ENCODE assay signal across 16 cellular contexts in genomic region chrX:9765072-9765736, GRCh38. TPM values are rescaled to one million over a fixed set of nuclear protein-coding genes. Genes with fewer than 3 reads are reported as not detected.
DNase-seq lines count a peak whose midpoint lies in the region; ATAC-seq and TF ChIP-seq lines count a peak whose summit lies in the region.
"Had no signal": no experiment of that assay in that cellular context is flagged by ENCODE, and none has a peak within 500 bp of the region (broad histone marks: within the 10 kb centered on the region; RNA-seq: fewer than 3 reads in every experiment).

No MANE protein-coding gene starts in this region.

- no peaks in the 10 kb centered on the region for H3K27me3 ChIP-seq in smooth muscle cell (ENCODE audit: low read depth)
- H3K27me3 ChIP-seq in osteoblast (ENCODE audit: insufficient read depth, low read length), result no peaks in the 10 kb centered on the region
- H3K27me3 ChIP-seq: ovary had no signal

- no peaks in the 10 kb centered on the region for H3K36me3 ChIP-seq in smooth muscle cell (ENCODE audit: low read depth)
- H3K36me3 ChIP-seq in osteoblast (ENCODE audit: insufficient read depth, low read length), result no peaks in the 10 kb centered on the region
- H3K36me3 ChIP-seq: ovary had no signal

- peak overlapping the region; percentile 75 for H2AFZ ChIP-seq in smooth muscle cell (ENCODE audit: low read depth)
- no peak overlapping the region for H2AFZ ChIP-seq in osteoblast (ENCODE audit: low read length)

- 44% methylated on average over 67 of the region's 67 CpGs for WGBS in smooth muscle cell (ENCODE audit: low lambda C conversion rate)

- H3K79me2 ChIP-seq in smooth muscle cell (ENCODE audit: low read depth) (no peaks in the 10 kb centered on the region), osteoblast (ENCODE audit: insufficient read depth, low read length) (no peaks in the 10 kb centered on the region)

- TF ChIP-seq CTCF in epithelial cell of proximal tubule (conservative IDR thresholded peaks at IDR 0.05; ENCODE audit: low read depth, low read length) (no peak), smooth muscle cell (IDR thresholded peaks at IDR 0.05; ENCODE audit: borderline replicate concordance, insufficient read depth, poor library complexity, severe bottlenecking) (no peak), osteoblast (IDR thresholded peaks at IDR 0.05; ENCODE audit: extremely low read depth, low read depth, low read length) (no peak)

- H3K4me1 ChIP-seq in smooth muscle cell (ENCODE audit: low read depth) (no peaks in the 10 kb centered on the region), osteoblast (ENCODE audit: insufficient read depth, low read length) (no peaks in the 10 kb centered on the region)

- H4K20me1 ChIP-seq in smooth muscle cell (ENCODE audit: low read depth), result no peaks in the 10 kb centered on the region
- H4K20me1 ChIP-seq in osteoblast (ENCODE audit: insufficient read depth, low read length), result no peaks in the 10 kb centered on the region

- no peak for ATAC-seq in HG03108 (IDR thresholded peaks at IDR 0.05; ENCODE audit: unreplicated experiment)
- ATAC-seq in GM18907 (IDR thresholded peaks at IDR 0.05; ENCODE audit: unreplicated experiment), result no peak
- ATAC-seq: left colon had no signal

- H3K4me2 ChIP-seq in smooth muscle cell (peak overlapping the region; percentile 83), osteoblast (ENCODE audit: insufficient read depth, low read length) (no peak overlapping the region)

- no peak overlapping the region for H3K9ac ChIP-seq in smooth muscle cell (ENCODE audit: low read depth)

- H3K4me3 ChIP-seq in epithelial cell of proximal tubule (ENCODE audit: low read depth, low read length) (peak overlapping the region; percentile 55), smooth muscle cell (peak overlapping the region; percentile 35), osteoblast (ENCODE audit: insufficient read depth, low read length) (no peak overlapping the region)
- H3K4me3 ChIP-seq: ovary had no signal

- DNase-seq in RPMI7951 (ENCODE audit: low read depth) (peak; percentile 50), epithelial cell of proximal tubule (ENCODE audit: low read depth) (no peak), kidney tubule cell (ENCODE audit: low spot score) (peak; percentile 22), smooth muscle cell (lab: John Stamatoyannopoulos, UW; ENCODE audit: unreplicated experiment) (no peak), osteoblast (ENCODE audit: insufficient read length, low spot score, missing footprints) (no peak)
- DNase-seq in effector CD4-positive, alpha-beta T cell, result no peak
- DNase-seq: central memory CD4-positive, alpha-beta T cell; EL; left colon; NCI-H2029 treated with DMSO at 0.1 percent for 48 hours; NCI-H510A; SIG-M5; small intestine had no signal

- H3F3A ChIP-seq in smooth muscle cell (ENCODE audit: low read depth), result no peaks in the 10 kb centered on the region

- H3K9me3 ChIP-seq in smooth muscle cell (replicated peaks; ENCODE audit: low read depth) (no peaks in the 10 kb centered on the region), osteoblast (ENCODE audit: low read depth, low read length) (no peaks in the 10 kb centered on the region)
- H3K9me3 ChIP-seq: ovary had no signal

- H3K27ac ChIP-seq in smooth muscle cell (ENCODE audit: low read depth) (no peak overlapping the region), osteoblast (ENCODE audit: low read depth, low read length) (no peak overlapping the region)
- H3K27ac ChIP-seq: ovary had no signal

RNA-seq across cellular contexts. Expression of gene GPR143, which starts 0.4 kb away (rescaled TPM):
- 4.3 and 6.4 TPM in 2 replicates for total RNA-seq in RPMI7951 (2014; rRNA removed; shearing (Covaris generic))
- 16.6 and 17.4 TPM in 2 replicates for total RNA-seq in epithelial cell of proximal tubule
- 0.72 and 2.4 TPM in 2 replicates for total RNA-seq in smooth muscle cell
- 1.4 and 5.6 TPM in 2 replicates for polyA plus RNA-seq in smooth muscle cell
- total RNA-seq in osteoblast, result not detected in 2 replicates

RNA-seq across cellular contexts. Expression of gene SHROOM2, which starts 21.0 kb away (rescaled TPM):
- 27.3 and 29.3 TPM in 2 replicates for total RNA-seq in RPMI7951 (2014; rRNA removed; shearing (Covaris generic))
- total RNA-seq in epithelial cell of proximal tubule (4.8 and 8.9 TPM in 2 replicates), smooth muscle cell (6.7 and 8.9 TPM in 2 replicates), osteoblast (6.2 and 8.0 TPM in 2 replicates)
- 4.4 and 5.5 TPM in 2 replicates for polyA plus RNA-seq in smooth muscle cell

Comparison
In these comparisons a context has a peak if more than half of its experiments do, and no peak if none do; other contexts are left out.
1. DNase-seq: peak in RPMI7951 (single experiment) and kidney tubule cell (single experiment); none in epithelial cell of proximal tubule (single experiment), smooth muscle cell (single experiment), effector CD4-positive, alpha-beta T cell (single experiment) and osteoblast (single experiment).